In the genomic region with DNA sequence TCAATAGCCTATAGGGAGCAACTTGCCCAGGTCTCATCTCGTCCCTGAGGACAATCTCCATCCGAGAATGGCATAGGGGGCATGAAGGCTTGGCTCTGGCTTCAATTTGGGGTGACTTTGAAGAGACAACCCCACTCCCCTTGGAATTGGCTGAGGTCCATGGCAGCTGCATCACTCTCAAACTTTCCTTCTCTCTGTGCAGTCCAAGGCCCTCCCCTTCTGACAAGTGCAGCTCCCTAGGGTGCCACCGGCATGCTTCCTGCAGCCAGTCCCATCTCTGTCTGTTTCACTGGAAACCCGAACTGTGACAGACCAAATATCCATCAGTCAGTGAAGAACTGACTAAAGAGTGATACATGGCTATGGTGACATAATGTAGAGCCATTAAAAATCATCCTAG, we compare ENCODE assay signal across 16 cellular contexts. TPM values are rescaled to one million over a fixed set of nuclear protein-coding genes. Genes with fewer than 3 reads are reported as not detected.
A peak's percentile ranks its signal among the peaks of the same experiment; 100 is the strongest.
DNase-seq lines count a peak whose midpoint lies in the region; TF ChIP-seq lines count a peak whose summit lies in the region.
"Had no signal": no experiment of that assay in that cellular context is flagged by ENCODE, and none has a peak within 500 bp of the region (broad histone marks: within the 10 kb centered on the region; RNA-seq: fewer than 3 reads in every experiment).

No MANE protein-coding gene starts in this region.

- no peaks in the 10 kb centered on the region for H3K36me3 Mint-ChIP-seq in glutamatergic neuron (ENCODE audit: unreplicated experiment)
- H3K36me3 Mint-ChIP-seq: CD14-positive monocyte; CD8-positive, alpha-beta T cell had no signal

- no peak for TF ChIP-seq CTCF in glutamatergic neuron (IDR thresholded peaks at IDR 0.05; ENCODE audit: partially characterized antibody, unreplicated experiment)

- H3K9me3 Mint-ChIP-seq in glutamatergic neuron (ENCODE audit: unreplicated experiment) = peaks cover 2% of the 10 kb centered on the region
- H3K9me3 Mint-ChIP-seq: CD14-positive monocyte; CD8-positive, alpha-beta T cell had no signal

- intact Hi-C loops in posterior vena cava (cut with DNase I) = no loop called here

- peaks cover 10% of the 10 kb centered on the region for H3K27me3 Mint-ChIP-seq in glutamatergic neuron (ENCODE audit: unreplicated experiment)

- no peak overlapping the region for H3K4me3 Mint-ChIP-seq in glutamatergic neuron (ENCODE audit: unreplicated experiment)
- H3K4me3 Mint-ChIP-seq: CD14-positive monocyte; CD8-positive, alpha-beta T cell had no signal

- H3K4me1 Mint-ChIP-seq in glutamatergic neuron (ENCODE audit: low read depth, unreplicated experiment) = no peaks in the 10 kb centered on the region

- no peak overlapping the region for H3K27ac Mint-ChIP-seq in glutamatergic neuron (ENCODE audit: unreplicated experiment)
- H3K27ac Mint-ChIP-seq: CD8-positive, alpha-beta T cell had no signal

- DNase-seq in NCI-H345 (lab: John Stamatoyannopoulos, UW) (peak; percentile 20), NCI-H345 treated with DMSO at 0.1 percent for 48 hours (lab: John Stamatoyannopoulos, UW; ENCODE audit: unreplicated experiment) (no peak), islet precursor cell (peak; percentile 32), posterior vena cava (ENCODE audit: low spot score) (peak; percentile 62), COLO668 (lab: John Stamatoyannopoulos, UW; ENCODE audit: unreplicated experiment) (no peak), midbrain (lab: John Stamatoyannopoulos, UW) (no peak), glutamatergic neuron (no peak)
- DNase-seq: CD8-positive, alpha-beta T cell; DMS 273 treated with DMSO at 0.1 percent for 48 hours; IMR-90 had no signal

RNA-seq across cellular contexts. Expression of gene GDF2, which starts 12.4 kb away (rescaled TPM):
- total RNA-seq in posterior vena cava (not detected), glutamatergic neuron (ENCODE audit: unreplicated experiment) (not detected)
- total RNA-seq: A673; Caco-2; CD8-positive, alpha-beta T cell; Daoy; GM12878; HT-29 had no signal

RNA-seq across cellular contexts. Expression of gene RBP3, which starts 13.5 kb away (rescaled TPM):
- total RNA-seq in posterior vena cava (not detected), glutamatergic neuron (ENCODE audit: unreplicated experiment) (not detected)
- total RNA-seq: A673; Caco-2; CD8-positive, alpha-beta T cell; Daoy; GM12878; IMR-90 had no signal

RNA-seq across cellular contexts. Expression of gene GDF10, which starts 34.6 kb away (rescaled TPM):
- 10 to 100 TPM in 1 of 2 donors, 1 to 10 TPM in 1; 1.5 to 18.6 TPM for total RNA-seq in posterior vena cava
- total RNA-seq in glutamatergic neuron (ENCODE audit: unreplicated experiment) = not detected
- total RNA-seq: Caco-2, GM12878, HT-29, IMR-90 had no signal

RNA-seq across cellular contexts. Expression of gene ZNF488, which starts 49.5 kb away (rescaled TPM):
- total RNA-seq in posterior vena cava = not detected
- 3.3 TPM for total RNA-seq in glutamatergic neuron (ENCODE audit: unreplicated experiment)
- total RNA-seq: CD8-positive, alpha-beta T cell; GM12878 had no signal

Comparison
In these comparisons a context has a peak if more than half of its experiments do, and no peak if none do; other contexts are left out.
1. DNase-seq: peak in NCI-H345 (single experiment), islet precursor cell (single experiment) and posterior vena cava (single experiment); none in NCI-H345 treated with DMSO at 0.1 percent for 48 hours (single experiment), COLO668 (single experiment), midbrain (single experiment) and glutamatergic neuron (single experiment).